In the genomic region with DNA sequence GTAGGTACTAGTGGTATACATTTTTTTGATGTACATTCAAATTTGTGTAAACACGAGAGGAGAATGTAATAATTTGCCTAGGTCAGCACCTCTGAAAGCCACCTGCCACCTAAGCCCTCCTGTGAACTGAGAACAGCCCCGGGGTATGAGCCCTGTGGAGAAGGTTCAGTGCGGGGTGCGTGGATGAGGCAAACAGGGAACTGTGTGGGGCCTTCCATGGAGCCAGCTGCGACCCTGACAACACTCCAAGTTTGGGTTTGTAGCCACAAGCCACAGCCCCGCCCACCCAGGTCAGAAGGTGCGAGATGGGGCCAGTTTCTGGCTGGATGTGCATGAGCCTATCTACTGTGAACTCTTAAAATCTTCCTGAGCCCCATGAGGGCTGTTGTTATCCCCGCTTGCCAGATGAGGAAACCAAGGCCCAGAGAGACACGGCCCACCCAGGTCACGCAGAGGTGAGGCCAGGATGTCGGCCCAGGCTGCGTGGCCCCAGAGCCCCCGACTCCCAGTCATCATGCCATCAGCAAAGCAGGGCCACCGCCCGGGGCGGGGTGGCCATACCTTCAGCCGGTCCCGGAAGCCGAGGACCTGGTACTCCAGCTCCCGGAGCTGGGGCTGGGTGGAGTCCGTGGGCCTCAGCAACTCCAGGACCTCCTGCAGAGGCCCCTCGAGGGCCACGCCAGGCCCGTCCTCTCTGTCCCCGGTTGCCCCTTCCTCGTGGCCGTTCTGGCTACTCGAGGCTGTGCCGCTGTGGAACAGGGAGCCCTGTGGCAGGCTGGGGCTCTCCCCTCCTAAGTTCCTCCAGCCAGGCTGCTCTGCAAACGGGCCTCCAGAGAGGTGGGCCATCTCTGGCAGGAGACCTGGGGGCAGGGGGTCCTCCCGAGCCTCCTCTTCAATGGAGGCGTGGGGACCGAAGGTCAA, we compare ENCODE assay signal across 26 cellular contexts.
DNase-seq lines count a peak whose midpoint lies in the region; ATAC-seq and TF ChIP-seq lines count a peak whose summit lies in the region.
"Had no signal": no experiment of that assay in that cellular context is flagged by ENCODE, and none has a peak within 500 bp of the region (broad histone marks: within the 10 kb centered on the region; RNA-seq: fewer than 3 reads in every experiment).

No MANE protein-coding gene starts in this region.

- TF ChIP-seq CTCF in activated CD8-positive, alpha-beta T cell treated with anti-CD3 and anti-CD28 coated beads for 36 hours (IDR thresholded peaks at IDR 0.05): no peak
- TF ChIP-seq CTCF in upper lobe of right lung (IDR thresholded peaks at IDR 0.05): no peak

- no peaks in the 10 kb centered on the region for H3K36me3 Mint-ChIP-seq in activated CD8-positive, alpha-beta T cell treated with anti-CD3 and anti-CD28 coated beads for 36 hours (ENCODE audit: low read depth)
- no peaks in the 10 kb centered on the region for H3K36me3 Mint-ChIP-seq in activated CD8-positive, alpha-beta T cell treated with anti-CD3 and anti-CD28 coated beads, Interleukin-2, amount 10 ng/mL, durations not matched to agents 7 days and 5 days (ENCODE audit: low read depth)
- H3K36me3 Mint-ChIP-seq: WTC11 had no signal

- H3K36me3 ChIP-seq in ectodermal cell (ENCODE audit: control insufficient read depth, insufficient read depth, low read length): no peaks in the 10 kb centered on the region
- H3K36me3 ChIP-seq in upper lobe of right lung: no peaks in the 10 kb centered on the region
- H3K36me3 ChIP-seq: brain microvascular endothelial cell, colonic mucosa, Peyer's patch had no signal

- no peaks in the 10 kb centered on the region for H3K9me3 ChIP-seq in ectodermal cell (ENCODE audit: control insufficient read depth, low read length)
- no peaks in the 10 kb centered on the region for H3K9me3 ChIP-seq in upper lobe of right lung
- H3K9me3 ChIP-seq: colonic mucosa, Peyer's patch, SK-N-SH, spleen, tibial nerve had no signal

- H3K27me3 Mint-ChIP-seq in activated CD8-positive, alpha-beta T cell treated with anti-CD3 and anti-CD28 coated beads for 36 hours: peaks cover 2% of the 10 kb centered on the region
- H3K27me3 Mint-ChIP-seq in activated CD8-positive, alpha-beta T cell treated with anti-CD3 and anti-CD28 coated beads, Interleukin-2, amount 10 ng/mL, durations not matched to agents 7 days and 5 days (ENCODE audit: low read depth): peaks cover 4% of the 10 kb centered on the region

- H3K4me3 Mint-ChIP-seq in activated CD8-positive, alpha-beta T cell treated with anti-CD3 and anti-CD28 coated beads for 36 hours: no peak overlapping the region
- H3K4me3 Mint-ChIP-seq in activated CD8-positive, alpha-beta T cell treated with anti-CD3 and anti-CD28 coated beads, Interleukin-2, amount 10 ng/mL, durations not matched to agents 7 days and 5 days: no peak overlapping the region
- H3K4me3 Mint-ChIP-seq: B cell; stimulated activated naive CD8-positive, alpha-beta T cell treated with anti-CD3 and anti-CD28 coated beads, Interleukin-15, Interleukin-2, amounts not matched to agents 100 ng/mL and 50 ng/mL, for 24 hours; T-helper 2 cell treated with Interferon-gamma antibody and Interleukin-4, amounts not matched to agents 5 μg/mL and 100 μg/mL, for 36 hours; WTC11 had no signal

- H3K27ac Mint-ChIP-seq in activated CD8-positive, alpha-beta T cell treated with anti-CD3 and anti-CD28 coated beads for 36 hours: no peak overlapping the region
- no peak overlapping the region for H3K27ac Mint-ChIP-seq in activated CD8-positive, alpha-beta T cell treated with anti-CD3 and anti-CD28 coated beads, Interleukin-2, amount 10 ng/mL, durations not matched to agents 7 days and 5 days
- H3K27ac Mint-ChIP-seq: stimulated activated naive CD8-positive, alpha-beta T cell treated with anti-CD3 and anti-CD28 coated beads, Interleukin-15, Interleukin-2, amounts not matched to agents 100 ng/mL and 50 ng/mL, for 24 hours; T-helper 2 cell treated with Interferon-gamma antibody and Interleukin-4, amounts not matched to agents 5 μg/mL and 100 μg/mL, for 36 hours had no signal

- H3K4me1 ChIP-seq in ectodermal cell (ENCODE audit: control insufficient read depth, insufficient read depth, low read length) (no peaks in the 10 kb centered on the region), upper lobe of right lung (no peaks in the 10 kb centered on the region)
- H3K4me1 ChIP-seq: colonic mucosa, Peyer's patch had no signal

- intact Hi-C loops in activated CD8-positive, alpha-beta T cell treated with anti-CD3 and anti-CD28 coated beads for 36 hours (cut with micrococcal nuclease): no loop called here
- intact Hi-C loops in upper lobe of right lung (cut with DNase I): no loop called here

- no peaks in the 10 kb centered on the region for H3K4me1 Mint-ChIP-seq in activated CD8-positive, alpha-beta T cell treated with anti-CD3 and anti-CD28 coated beads for 36 hours (ENCODE audit: low read depth)
- peaks cover 8% of the 10 kb centered on the region for H3K4me1 Mint-ChIP-seq in activated CD8-positive, alpha-beta T cell treated with anti-CD3 and anti-CD28 coated beads, Interleukin-2, amount 10 ng/mL, durations not matched to agents 7 days and 5 days (ENCODE audit: low read depth)
- H3K4me1 Mint-ChIP-seq: WTC11 had no signal

- CTCF ChIA-PET in activated CD8-positive, alpha-beta T cell treated with anti-CD3 and anti-CD28 coated beads for 36 hours (lab: Charles Lee): interaction anchor here (0.9 kb wide), 1 partner anchor 13 kb away, joined by 3 read pairs; no protein-coding TSS in a partner anchor
- CTCF ChIA-PET in activated CD8-positive, alpha-beta T cell treated with anti-CD3 and anti-CD28 coated beads, Interleukin-2, amount 10 ng/mL, durations not matched to agents 7 days and 5 days (lab: Charles Lee): no interaction called here

- H3K4me3 ChIP-seq in ectodermal cell (ENCODE audit: insufficient read depth, low read depth, low read length) (no peak overlapping the region), upper lobe of right lung (no peak overlapping the region)
- H3K4me3 ChIP-seq: colonic mucosa, GM23248, Peyer's patch, spleen, tibial nerve had no signal

- WGBS in ectodermal cell, 2 experiments: 92 to 93% methylated on average over 33 of the region's 33 CpGs

- H3K27ac ChIP-seq in ectodermal cell (ENCODE audit: insufficient read depth, low read depth, low read length, poor library complexity, severe bottlenecking): peak overlapping the region; percentile 16
- H3K27ac ChIP-seq in upper lobe of right lung: no peak overlapping the region
- H3K27ac ChIP-seq: brain microvascular endothelial cell, colonic mucosa, GM23248, HL-60, Peyer's patch, spleen, tibial nerve had no signal

- POLR2A ChIA-PET in activated CD8-positive, alpha-beta T cell treated with anti-CD3 and anti-CD28 coated beads for 36 hours (lab: Charles Lee): no interaction called here
- POLR2A ChIA-PET in activated CD8-positive, alpha-beta T cell treated with anti-CD3 and anti-CD28 coated beads, Interleukin-2, amount 10 ng/mL, durations not matched to agents 7 days and 5 days (lab: Charles Lee): no interaction called here

- no peaks in the 10 kb centered on the region for H3K9me3 Mint-ChIP-seq in activated CD8-positive, alpha-beta T cell treated with anti-CD3 and anti-CD28 coated beads for 36 hours
- H3K9me3 Mint-ChIP-seq in activated CD8-positive, alpha-beta T cell treated with anti-CD3 and anti-CD28 coated beads, Interleukin-2, amount 10 ng/mL, durations not matched to agents 7 days and 5 days (ENCODE audit: insufficient read depth): no peaks in the 10 kb centered on the region
- H3K9me3 Mint-ChIP-seq: stimulated activated naive CD8-positive, alpha-beta T cell treated with anti-CD3 and anti-CD28 coated beads, Interleukin-15, Interleukin-2, amounts not matched to agents 100 ng/mL and 50 ng/mL, for 24 hours; T-helper 2 cell treated with Interferon-gamma antibody and Interleukin-4, amounts not matched to agents 5 μg/mL and 100 μg/mL, for 36 hours; WTC11 had no signal

- H3K27me3 ChIP-seq in ectodermal cell (ENCODE audit: control insufficient read depth, insufficient read depth, low read length, poor library complexity, severe bottlenecking) (no peaks in the 10 kb centered on the region), upper lobe of right lung (no peaks in the 10 kb centered on the region)
- H3K27me3 ChIP-seq: brain microvascular endothelial cell, colonic mucosa, Peyer's patch had no signal

- no peak for ATAC-seq in activated CD8-positive, alpha-beta T cell treated with anti-CD3 and anti-CD28 coated beads for 36 hours
- no peak for ATAC-seq in activated CD8-positive, alpha-beta T cell treated with anti-CD3 and anti-CD28 coated beads, Interleukin-2, amount 10 ng/mL, durations not matched to agents 7 days and 5 days
- ATAC-seq in upper lobe of right lung: peak; percentile 2
- no peak for ATAC-seq in HG02840 (IDR thresholded peaks at IDR 0.05; ENCODE audit: low FRiP score, unreplicated experiment)
- ATAC-seq: WTC11 had no signal

- peak; percentile 31 for DNase-seq in activated CD8-positive, alpha-beta T cell treated with anti-CD3 and anti-CD28 coated beads for 36 hours
- DNase-seq in activated CD8-positive, alpha-beta T cell treated with anti-CD3 and anti-CD28 coated beads, Interleukin-2, amount 10 ng/mL, durations not matched to agents 7 days and 5 days: no peak
- DNase-seq in NCI-H69 (lab: John Stamatoyannopoulos, UW): peak; percentile 73
- DNase-seq in upper lobe of right lung: no peak
- no peak for DNase-seq in NCI-H748 (lab: John Stamatoyannopoulos, UW; ENCODE audit: unreplicated experiment)
- no peak for DNase-seq in NCI-H1092 treated with DMSO at 0.1 percent for 48 hours (lab: John Stamatoyannopoulos, UW)
- DNase-seq: brain microvascular endothelial cell; colonic mucosa; COR-L47; GM23248; kidney glomerular epithelial cell; NCI-H187; occipital lobe; Peyer's patch; retina; SK-N-SH; spleen; stimulated activated CD4-positive, alpha-beta T cell treated with anti-CD3 and anti-CD28 coated beads, Interleukin-4, amount 100 ng/mL, for 24 hours had no signal

Comparison
In these comparisons a context has a peak if more than half of its experiments do, and no peak if none do; other contexts are left out.
1. DNase-seq: peak in activated CD8-positive, alpha-beta T cell treated with anti-CD3 and anti-CD28 coated beads for 36 hours (single experiment) and NCI-H69 (single experiment); none in activated CD8-positive, alpha-beta T cell treated with anti-CD3 and anti-CD28 coated beads, Interleukin-2, amount 10 ng/mL, durations not matched to agents 7 days and 5 days (single experiment), upper lobe of right lung (single experiment), NCI-H748 (single experiment) and NCI-H1092 treated with DMSO at 0.1 percent for 48 hours (single experiment).